In genomic region chr3:171468296-171468906, GRCh38 we compare ENCODE assay signal across 24 cellular contexts.
"Had no signal": no experiment of that assay in that cellular context is flagged by ENCODE, and none has a peak within 500 bp of the region (broad histone marks: within the 10 kb centered on the region; RNA-seq: fewer than 3 reads in every experiment).

No MANE protein-coding gene starts in this region.

- H3K27ac Mint-ChIP-seq: activated B cell treated with CpG ODN at 0.5 μM for 24 hours; activated CD4-positive, alpha-beta memory T cell treated with anti-CD3 and anti-CD28 coated beads, Interleukin-2, amount 10 ng/mL, durations not matched to agents 7 days and 5 days; activated naive CD4-positive, alpha-beta T cell treated with anti-CD3 and anti-CD28 coated beads, Interleukin-2, amount 10 ng/mL, durations not matched to agents 7 days and 5 days; activated T-cell treated with anti-CD3 and anti-CD28 coated beads, Interleukin-2, amount 50 U/mL, for 72 hours; endodermal cell; mesothelial cell of epicardium; stimulated activated naive B cell treated with anti-CD40 and anti-IgM and Interleukin-4, amounts not matched to agents 10 μg/mL and 1 μg/mL and 100 μg/mL, for 72 hours had no signal

- FAIRE-seq: urothelium cell line had no signal

- H3K36me3 Mint-ChIP-seq: mesothelial cell of epicardium; naive thymus-derived CD8-positive, alpha-beta T cell; stimulated activated naive B cell treated with anti-CD40 and anti-IgM and Interleukin-4, amounts not matched to agents 10 μg/mL and 1 μg/mL and 100 μg/mL, for 72 hours had no signal

- H3K27me3 ChIP-seq: gastroesophageal sphincter, ovary, transverse colon had no signal

- H3K36me3 ChIP-seq: gastroesophageal sphincter, ovary, prostate gland, transverse colon had no signal

- H3K9me3 Mint-ChIP-seq: activated B cell treated with CpG ODN at 0.5 μM for 24 hours; activated naive CD4-positive, alpha-beta T cell treated with anti-CD3 and anti-CD28 coated beads, Interleukin-2, amount 10 ng/mL, durations not matched to agents 7 days and 5 days; endodermal cell; mesothelial cell of epicardium; naive thymus-derived CD8-positive, alpha-beta T cell; stimulated activated naive B cell treated with anti-CD40 and anti-IgM and Interleukin-4, amounts not matched to agents 10 μg/mL and 1 μg/mL and 100 μg/mL, for 72 hours had no signal

- ATAC-seq: activated T-cell treated with anti-CD3 and anti-CD28 coated beads, Interleukin-2, amount 50 U/mL, for 72 hours; gastroesophageal sphincter; left ventricle myocardium superior; naive thymus-derived CD8-positive, alpha-beta T cell; stimulated activated naive B cell treated with anti-CD40 and anti-IgM and Interleukin-4, amounts not matched to agents 10 μg/mL and 1 μg/mL and 100 μg/mL, for 72 hours had no signal

- H3K27me3 Mint-ChIP-seq: activated CD4-positive, alpha-beta memory T cell treated with anti-CD3 and anti-CD28 coated beads, Interleukin-2, amount 10 ng/mL, durations not matched to agents 7 days and 5 days; activated naive CD4-positive, alpha-beta T cell treated with anti-CD3 and anti-CD28 coated beads, Interleukin-2, amount 10 ng/mL, durations not matched to agents 7 days and 5 days had no signal

- H3K9me3 ChIP-seq: gastroesophageal sphincter, ovary, prostate gland, transverse colon had no signal

- H3K4me1 ChIP-seq: gastroesophageal sphincter, prostate gland, transverse colon had no signal

- H3K4me3 ChIP-seq: coronary artery, gastroesophageal sphincter, ovary, prostate gland, transverse colon had no signal

- H3K4me1 Mint-ChIP-seq: activated B cell treated with CpG ODN at 0.5 μM for 24 hours; activated CD4-positive, alpha-beta memory T cell treated with anti-CD3 and anti-CD28 coated beads, Interleukin-2, amount 10 ng/mL, durations not matched to agents 7 days and 5 days; stimulated activated naive B cell treated with anti-CD40 and anti-IgM and Interleukin-4, amounts not matched to agents 10 μg/mL and 1 μg/mL and 100 μg/mL, for 72 hours had no signal

- DNase-seq: activated B cell treated with CpG ODN at 0.5 μM for 24 hours; activated CD4-positive, alpha-beta memory T cell treated with anti-CD3 and anti-CD28 coated beads, Interleukin-2, amount 10 ng/mL, durations not matched to agents 7 days and 5 days; activated CD4-positive, alpha-beta T cell treated with anti-CD3 and anti-CD28 coated beads for 48 hours; activated effector memory CD4-positive, alpha-beta T cell treated with anti-CD3 and anti-CD28 coated beads, Interleukin-2, amount 50 U/mL, for 16 hours; activated naive CD4-positive, alpha-beta T cell treated with anti-CD3 and anti-CD28 coated beads, Interleukin-2, amount 10 ng/mL, durations not matched to agents 7 days and 5 days; activated T-cell treated with anti-CD3 and anti-CD28 coated beads, Interleukin-2, amount 50 U/mL, for 72 hours; amygdala; cerebellar nuclear complex; endodermal cell; head of caudate nucleus; hypothalamus; left ventricle myocardium superior; mammary epithelial cell; naive thymus-derived CD8-positive, alpha-beta T cell; ovary; stimulated activated CD4-positive, alpha-beta T cell treated with anti-CD3 and anti-CD28 coated beads, Interleukin-2, amount 100 ng/mL, for 48 hours; stimulated activated CD8-positive, alpha-beta memory T cell treated with anti-CD3 and anti-CD28 coated beads, Interleukin-4, amount 100 ng/mL, for 48 hours; stimulated activated naive B cell treated with anti-CD40 and anti-IgM and Interleukin-4, amounts not matched to agents 10 μg/mL and 1 μg/mL and 100 μg/mL, for 72 hours; transverse colon had no signal

- H3K27ac ChIP-seq: coronary artery, gastroesophageal sphincter, ovary, prostate gland, transverse colon had no signal

- H3K4me3 Mint-ChIP-seq: activated B cell treated with CpG ODN at 0.5 μM for 24 hours; activated CD4-positive, alpha-beta memory T cell treated with anti-CD3 and anti-CD28 coated beads, Interleukin-2, amount 10 ng/mL, durations not matched to agents 7 days and 5 days; activated naive CD4-positive, alpha-beta T cell treated with anti-CD3 and anti-CD28 coated beads, Interleukin-2, amount 10 ng/mL, durations not matched to agents 7 days and 5 days; activated T-cell treated with anti-CD3 and anti-CD28 coated beads, Interleukin-2, amount 50 U/mL, for 72 hours; endodermal cell; mesothelial cell of epicardium; naive thymus-derived CD8-positive, alpha-beta T cell; stimulated activated naive B cell treated with anti-CD40 and anti-IgM and Interleukin-4, amounts not matched to agents 10 μg/mL and 1 μg/mL and 100 μg/mL, for 72 hours had no signal
